Comparison of ENCODE assay signal across 11 cellular contexts in the genomic region with DNA sequence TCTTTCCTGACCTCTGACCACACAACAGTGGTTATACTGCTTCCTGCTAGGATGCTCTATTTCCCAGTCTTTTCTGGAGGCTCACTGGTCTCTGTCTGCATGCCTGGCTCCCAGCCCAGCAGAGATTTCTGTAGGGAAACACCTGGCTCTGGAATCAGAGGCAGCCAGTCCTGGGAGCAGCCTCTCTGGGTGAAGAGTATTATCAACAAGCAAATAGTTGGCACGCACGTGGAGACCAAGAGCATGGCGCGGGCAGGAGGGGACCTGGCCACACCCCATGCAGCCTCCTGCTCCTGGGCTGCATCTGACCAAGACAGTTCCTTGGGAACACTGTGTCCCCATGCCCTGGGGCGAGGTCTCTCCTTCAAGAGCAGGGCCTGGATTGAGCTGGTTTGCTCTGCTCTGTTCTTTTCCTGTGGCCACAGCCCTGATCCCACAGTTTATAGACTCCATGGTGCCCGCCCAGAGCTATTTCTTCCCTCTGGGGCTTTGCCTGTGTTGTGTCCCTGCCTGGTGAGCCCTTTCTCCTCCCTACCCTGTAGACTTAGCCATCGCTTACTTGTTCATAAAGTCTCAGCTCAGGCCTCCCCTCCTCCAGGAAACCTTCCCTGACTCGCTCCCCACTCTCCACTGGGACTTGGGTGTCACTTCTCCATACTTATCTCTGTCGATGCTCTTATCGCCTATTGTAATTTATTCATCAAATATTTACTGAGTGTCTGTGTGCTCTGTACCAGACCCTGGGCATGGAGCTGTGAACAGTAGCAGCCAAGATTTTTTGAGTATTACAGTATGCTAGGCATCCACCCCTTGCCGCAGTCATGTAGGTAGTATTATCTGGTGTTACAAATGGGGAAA.
DNase-seq lines count a peak whose midpoint lies in the region; ATAC-seq and TF ChIP-seq lines count a peak whose summit lies in the region.
"Had no signal": no experiment of that assay in that cellular context is flagged by ENCODE, and none has a peak within 500 bp of the region (broad histone marks: within the 10 kb centered on the region; RNA-seq: fewer than 3 reads in every experiment).

No MANE protein-coding gene starts in this region.

- no peak for TF ChIP-seq CTCF in esophagus squamous epithelium (IDR thresholded peaks at IDR 0.05)

- H3K4me3 ChIP-seq in esophagus squamous epithelium: no peak overlapping the region
- H3K4me3 ChIP-seq: neural progenitor cell had no signal

- DNase-seq in DMS53 (lab: John Stamatoyannopoulos, UW): peak; percentile 94
- DNase-seq in NCI-H345 treated with DMSO at 0.1 percent for 48 hours (lab: John Stamatoyannopoulos, UW; ENCODE audit: unreplicated experiment): peak; percentile 61
- no peak for DNase-seq in esophagus squamous epithelium (lab: John Stamatoyannopoulos, UW)
- peak; percentile 60 for DNase-seq in posterior vena cava (ENCODE audit: low spot score)
- no peak for DNase-seq in NCI-H82 (lab: John Stamatoyannopoulos, UW)
- no peak for DNase-seq in EL
- DNase-seq: CD4-positive, CD25-positive, alpha-beta regulatory T cell; NCI-H446 treated with DMSO at 0.1 percent for 48 hours had no signal

- H3K4me1 ChIP-seq in esophagus squamous epithelium: peaks cover 8 to 21% (median 9%) of the 10 kb centered on the region in 3 donors
- H3K4me1 ChIP-seq: neural progenitor cell had no signal

- no peaks in the 10 kb centered on the region for H3K36me3 ChIP-seq in esophagus squamous epithelium
- H3K36me3 ChIP-seq: neural progenitor cell had no signal

- peak overlapping the region in 3 of 4 donors; percentile 45 to 66 (median 64) for H3K27ac ChIP-seq in esophagus squamous epithelium
- H3K27ac ChIP-seq: neural progenitor cell had no signal

- TF ChIP-seq POLR2A in esophagus squamous epithelium (IDR thresholded peaks at IDR 0.05): no peak

- no peaks in the 10 kb centered on the region for H3K9me3 ChIP-seq in esophagus squamous epithelium

- 55 to 69% methylated on average over 9 to 11 of the region's 11 CpGs for WGBS in esophagus squamous epithelium, 2 donors

- intact Hi-C loops in esophagus squamous epithelium (cut with DNase I) (no loop called here), posterior vena cava (cut with DNase I) (no loop called here)

- no peaks in the 10 kb centered on the region for H3K27me3 ChIP-seq in esophagus squamous epithelium
- H3K27me3 ChIP-seq: neural progenitor cell had no signal

- ATAC-seq in GM19467 (IDR thresholded peaks at IDR 0.05; ENCODE audit: unreplicated experiment) (no peak), HG03342 (IDR thresholded peaks at IDR 0.05; ENCODE audit: unreplicated experiment) (no peak)

Comparison
In these comparisons a context has a peak if more than half of its experiments do, and no peak if none do; other contexts are left out.
1. DNase-seq: peak in DMS53 (single experiment), NCI-H345 treated with DMSO at 0.1 percent for 48 hours (single experiment) and posterior vena cava (single experiment); none in esophagus squamous epithelium (single experiment), NCI-H82 (single experiment) and EL (single experiment).